In the genomic region with DNA sequence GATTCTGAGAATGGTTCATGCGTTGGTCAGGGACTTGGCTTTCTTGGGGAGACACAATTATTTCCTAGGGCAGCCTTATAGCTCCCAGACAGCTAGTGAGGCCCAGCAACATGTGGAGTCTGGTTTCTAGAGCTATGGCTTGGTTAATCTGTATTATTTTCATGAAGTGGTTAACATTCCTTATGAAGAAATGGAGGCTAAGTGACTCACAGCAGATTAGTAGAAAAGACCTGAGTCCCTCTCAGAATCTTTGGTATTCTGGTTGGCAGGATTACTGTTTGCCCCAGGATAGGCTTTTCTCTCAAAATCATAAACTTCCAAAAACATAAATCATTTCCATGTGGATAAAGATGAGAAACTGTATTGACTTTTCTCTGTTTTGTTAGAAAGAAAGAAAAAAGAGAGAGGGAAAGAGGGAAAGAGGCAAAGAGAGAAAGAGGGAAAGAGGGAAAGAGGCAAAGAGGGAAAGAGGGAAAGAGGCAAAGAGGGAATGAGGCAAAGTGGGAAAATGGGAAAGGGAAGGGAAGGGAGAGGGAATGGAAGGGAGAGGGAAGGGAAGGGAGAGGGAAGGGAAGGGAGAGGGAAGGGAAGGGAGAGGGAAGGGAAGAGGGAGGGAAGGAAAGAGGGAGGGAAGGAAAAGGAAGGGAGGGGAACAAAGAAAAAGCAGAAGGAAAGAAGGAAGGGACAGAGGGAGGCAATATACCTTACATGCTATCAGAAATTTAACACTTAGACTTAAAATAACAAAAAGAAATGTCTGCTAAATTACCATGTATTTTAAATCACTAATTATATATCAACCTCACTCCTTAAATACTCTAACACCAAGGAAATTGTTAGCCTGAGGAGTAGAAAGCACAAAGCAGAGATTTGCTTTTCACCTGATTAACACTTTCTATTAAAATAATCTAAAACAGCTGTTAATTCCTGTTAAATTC, we compare ENCODE assay signal across 17 cellular contexts. TPM values are rescaled to one million over a fixed set of nuclear protein-coding genes. Genes with fewer than 3 reads are reported as not detected.
DNase-seq lines count a peak whose midpoint lies in the region; ATAC-seq and TF ChIP-seq lines count a peak whose summit lies in the region.
"Had no signal": no experiment of that assay in that cellular context is flagged by ENCODE, and none has a peak within 500 bp of the region (broad histone marks: within the 10 kb centered on the region; RNA-seq: fewer than 3 reads in every experiment).

No MANE protein-coding gene starts in this region.

- intact Hi-C loops in ovary (cut with DNase I), result no loop called here

- WGBS in liver, result 76% methylated on average over 1 of the region's 1 CpG
- 85 to 96% (median 91%) methylated on average over 1 of the region's 1 CpG for whole genome bisulfite sequencing in ovary, 3 donors

- H3K27me3 ChIP-seq in HL-60 (ENCODE audit: insufficient read depth, poor library complexity, severe bottlenecking), result no peaks in the 10 kb centered on the region
- no peaks in the 10 kb centered on the region for H3K27me3 ChIP-seq in brain microvascular endothelial cell (replicated peaks)
- no peaks in the 10 kb centered on the region for H3K27me3 ChIP-seq in liver (ENCODE audit: control insufficient read depth in 4 of 4, insufficient read depth in 4 of 4, low read length in 3 of 4)
- no peaks in the 10 kb centered on the region for H3K27me3 ChIP-seq in ovary
- H3K27me3 ChIP-seq: gastroesophageal sphincter, right atrium auricular region had no signal

- DNase-seq in AG09319 (ENCODE audit: extremely low read depth, low read depth), result peak; percentile 56
- no peak for DNase-seq in HL-60 (ENCODE audit: low read depth in 1 of 2, low spot score in 1 of 2)
- DNase-seq in brain microvascular endothelial cell, result peak; percentile 27
- no peak for DNase-seq in ovary
- no peak for DNase-seq in stimulated activated CD4-positive, alpha-beta T cell treated with anti-CD3 and anti-CD28 coated beads, Interleukin-2, amount 100 ng/mL, for 48 hours
- DNase-seq: effector CD8-positive, alpha-beta T cell; NCI-H1436 treated with DMSO at 0.1 percent for 48 hours; NCI-H446 treated with DMSO at 0.1 percent for 48 hours; stimulated activated CD8-positive, alpha-beta memory T cell treated with anti-CD3 and anti-CD28 coated beads, Interleukin-4, amount 100 ng/mL, for 48 hours had no signal

- no peak for TF ChIP-seq EP300 in ovary (IDR thresholded peaks at IDR 0.05)

- H3K4me3 ChIP-seq in HL-60 (replicated peaks; ENCODE audit: insufficient read depth, low read length) (no peak overlapping the region), brain microvascular endothelial cell (ENCODE audit: low read depth, low read length) (no peak overlapping the region), liver (ENCODE audit: low read depth in 1 of 3, low read length in 3 of 3) (no peak overlapping the region), ovary (no peak overlapping the region)
- H3K4me3 ChIP-seq: gastroesophageal sphincter, right atrium auricular region, SK-N-MC had no signal

- no peaks in the 10 kb centered on the region for H3K9me3 ChIP-seq in liver (ENCODE audit: control insufficient read depth in 4 of 4, low read length in 3 of 4)
- no peaks in the 10 kb centered on the region for H3K9me3 ChIP-seq in ovary
- H3K9me3 ChIP-seq: gastroesophageal sphincter, right atrium auricular region had no signal

- H3K9ac ChIP-seq in liver (ENCODE audit: low read depth in 1 of 2, low read length in 2 of 2), result peak overlapping the region; percentile 5 to 18
- H3K9ac ChIP-seq: KMS-11 had no signal

- no peak for TF ChIP-seq RAD21 in liver (IDR thresholded peaks at IDR 0.05)

- in situ Hi-C loops in brain microvascular endothelial cell (cut with HindIII; ENCODE audit: low pct_ligation_motif_present, low sequenced_read_pairs), result no loop called here

- peaks cover 8 to 57% (median 45%) of the 10 kb centered on the region in 4 donors for H3K4me1 ChIP-seq in liver (ENCODE audit: control insufficient read depth in 4 of 4, insufficient read depth in 4 of 4, low read length in 3 of 4)
- no peaks in the 10 kb centered on the region for H3K4me1 ChIP-seq in ovary (ENCODE audit: insufficient read depth)

- H3K36me3 ChIP-seq in brain microvascular endothelial cell (replicated peaks) (no peaks in the 10 kb centered on the region), liver (ENCODE audit: control insufficient read depth in 4 of 4, insufficient read depth in 3 of 4, low read depth in 1 of 4, low read length in 3 of 4) (peaks cover 0 to 22% (median 5%) of the 10 kb centered on the region in 4 donors), ovary (no peaks in the 10 kb centered on the region)

- ATAC-seq in HG03045 (IDR thresholded peaks at IDR 0.05; ENCODE audit: unreplicated experiment), result no peak
- no peak for ATAC-seq in HG03439 (IDR thresholded peaks at IDR 0.05; ENCODE audit: unreplicated experiment)
- ATAC-seq: gastroesophageal sphincter had no signal

- H3K27ac ChIP-seq in HL-60 (replicated peaks), result peak overlapping the region; percentile 42
- no peak overlapping the region for H3K27ac ChIP-seq in brain microvascular endothelial cell
- peak overlapping the region; percentile 74 to 88 for H3K27ac ChIP-seq in liver (ENCODE audit: low read depth in 1 of 2, low read length in 2 of 2)
- no peak overlapping the region for H3K27ac ChIP-seq in ovary
- H3K27ac ChIP-seq: gastroesophageal sphincter, KMS-11, right atrium auricular region, SK-N-MC, VCaP had no signal

- no peak for TF ChIP-seq POLR2A in ovary (IDR thresholded peaks at IDR 0.05)

- no peak for TF ChIP-seq CTCF in AG09319 (IDR thresholded peaks at IDR 0.05; ENCODE audit: low read depth, low read length)
- no peak for TF ChIP-seq CTCF in HL-60 (IDR thresholded peaks at IDR 0.05; ENCODE audit: insufficient read depth, low read length)
- no peak for TF ChIP-seq CTCF in brain microvascular endothelial cell (IDR thresholded peaks at IDR 0.05; ENCODE audit: low read depth, low read length, missing control alignments)
- TF ChIP-seq CTCF in liver (IDR thresholded peaks at IDR 0.05; ENCODE audit: low read depth, low read length, missing input control), result no peak
- TF ChIP-seq CTCF in ovary (IDR thresholded peaks at IDR 0.05), result no peak

TF ChIP-seq in liver, 16 proteins besides CTCF, POLR2A, EP300 and RAD21:
- TF ChIP-seq, protein P1, sequence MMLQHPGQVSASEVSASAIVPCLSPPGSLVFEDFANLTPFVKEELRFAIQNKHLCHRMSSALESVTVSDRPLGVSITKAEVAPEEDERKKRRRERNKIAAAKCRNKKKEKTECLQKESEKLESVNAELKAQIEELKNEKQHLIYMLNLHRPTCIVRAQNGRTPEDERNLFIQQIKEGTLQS (IDR thresholded peaks at IDR 0.05), result no peak
- TF ChIP-seq GABPA (IDR thresholded peaks at IDR 0.05 in 1 of 2, conservative IDR thresholded peaks at IDR 0.05 in 1 of 2) (no peak), TAF1 (conservative IDR thresholded peaks at IDR 0.05) (no peak), HNF4G (IDR thresholded peaks at IDR 0.05) (no peak), NR2F2 (IDR thresholded peaks at IDR 0.05) (no peak), JUND (IDR thresholded peaks at IDR 0.05) (no peak), SP1 (IDR thresholded peaks at IDR 0.05) (no peak), EGR1 (IDR thresholded peaks at IDR 0.05; ENCODE audit: low read depth in 2 of 2) (no peak), RXRA (IDR thresholded peaks at IDR 0.05) (no peak), HNF4A (conservative IDR thresholded peaks at IDR 0.05) (no peak), FOXA2 (IDR thresholded peaks at IDR 0.05) (no peak), YY1 (IDR thresholded peaks at IDR 0.05) (no peak)
- TF ChIP-seq, protein P2, sequence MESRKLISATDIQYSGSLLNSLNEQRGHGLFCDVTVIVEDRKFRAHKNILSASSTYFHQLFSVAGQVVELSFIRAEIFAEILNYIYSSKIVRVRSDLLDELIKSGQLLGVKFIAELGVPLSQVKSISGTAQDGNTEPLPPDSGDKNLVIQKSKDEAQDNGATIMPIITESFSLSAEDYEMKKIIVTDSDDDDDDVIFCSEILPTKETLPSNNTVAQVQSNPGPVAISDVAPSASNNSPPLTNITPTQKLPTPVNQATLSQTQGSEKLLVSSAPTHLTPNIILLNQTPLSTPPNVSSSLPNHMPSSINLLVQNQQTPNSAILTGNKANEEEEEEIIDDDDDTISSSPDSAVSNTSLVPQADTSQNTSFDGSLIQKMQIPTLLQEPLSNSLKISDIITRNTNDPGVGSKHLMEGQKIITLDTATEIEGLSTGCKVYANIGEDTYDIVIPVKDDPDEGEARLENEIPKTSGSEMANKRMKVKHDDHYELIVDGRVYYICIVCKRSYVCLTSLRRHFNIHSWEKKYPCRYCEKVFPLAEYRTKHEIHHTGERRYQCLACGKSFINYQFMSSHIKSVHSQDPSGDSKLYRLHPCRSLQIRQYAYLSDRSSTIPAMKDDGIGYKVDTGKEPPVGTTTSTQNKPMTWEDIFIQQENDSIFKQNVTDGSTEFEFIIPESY (IDR thresholded peaks at IDR 0.05), result no peak

RNA-seq across cellular contexts. Expression of a gene that starts 42.0 kb away (rescaled TPM):
- 10 to 100 TPM in 1 of 2 donors, 1 to 10 TPM in 1; 6.7 to 15.4 TPM for total RNA-seq in liver
- polyA plus RNA-seq in liver, result 10 to 100 TPM in 1 of 2 donors, 1 to 10 TPM in 1; 8.0 to 13.4 TPM
- 1 to 10 TPM in 6 of 7 donors, under 1 TPM in 1; 0.81 to 8.5 (median 2.0) TPM for total RNA-seq in ovary
- 1 to 10 TPM; 1.7 to 5.5 TPM for polyA plus RNA-seq in ovary

Comparison
In these comparisons a context has a peak if more than half of its experiments do, and no peak if none do; other contexts are left out.
1. DNase-seq: peak in AG09319 (single experiment) and brain microvascular endothelial cell (single experiment); none in HL-60 (0 of 2), ovary (0 of 5) and stimulated activated CD4-positive, alpha-beta T cell treated with anti-CD3 and anti-CD28 coated beads, Interleukin-2, amount 100 ng/mL, for 48 hours (0 of 2).
2. H3K27ac ChIP-seq: peak in HL-60 (single experiment) and liver (2 of 2); none in brain microvascular endothelial cell (single experiment) and ovary (0 of 2).